In genomic region chr5:10355071-10355889, GRCh38 we compare ENCODE assay signal across 8 cellular contexts. TPM values are rescaled to one million over a fixed set of nuclear protein-coding genes. Genes with fewer than 3 reads are reported as not detected.
A peak's percentile ranks its signal among the peaks of the same experiment; 100 is the strongest.
DNase-seq lines count a peak whose midpoint lies in the region; ATAC-seq and TF ChIP-seq lines count a peak whose summit lies in the region.

No MANE protein-coding gene starts in this region.

- TF ChIP-seq CTCF in cardiac muscle cell (IDR thresholded peaks at IDR 0.05; ENCODE audit: low read depth, low read length) = no peak

- H3K27ac Mint-ChIP-seq in activated T-helper 17 cell treated with anti-CD3 and anti-CD28 coated beads, Interleukin-2, amount 50 U/mL, for 72 hours = peak overlapping the region; percentile 100

- no peaks in the 10 kb centered on the region for H3K27me3 Mint-ChIP-seq in activated T-helper 17 cell treated with anti-CD3 and anti-CD28 coated beads, Interleukin-2, amount 50 U/mL, for 72 hours

- peak overlapping the region; percentile 95 for H3K9ac ChIP-seq in iPS-18a (ENCODE audit: low read length)
- peak overlapping the region in 1 of 2 donors; percentile 84 for H3K9ac ChIP-seq in stomach smooth muscle (ENCODE audit: low read length in 2 of 2)

- peak overlapping the region; percentile 99 for H3K27ac ChIP-seq in cardiac muscle cell
- no peak overlapping the region for H3K27ac ChIP-seq in iPS-18a (ENCODE audit: low read length)
- H3K27ac ChIP-seq in stomach smooth muscle (ENCODE audit: low read length) = no peak overlapping the region

- H3K36me3 Mint-ChIP-seq in activated T-helper 17 cell treated with anti-CD3 and anti-CD28 coated beads, Interleukin-2, amount 50 U/mL, for 72 hours (ENCODE audit: low read depth) = peaks cover 43% of the 10 kb centered on the region

- no peak for ATAC-seq in Right ventricle myocardium superior (ENCODE audit: poor library complexity)
- ATAC-seq in activated T-helper 17 cell treated with anti-CD3 and anti-CD28 coated beads, Interleukin-2, amount 50 U/mL, for 72 hours (replicated peaks) = peak; percentile 20
- no peak for ATAC-seq in GM18873 (IDR thresholded peaks at IDR 0.05; ENCODE audit: low FRiP score, unreplicated experiment)

- no peaks in the 10 kb centered on the region for H3K27me3 ChIP-seq in cardiac muscle cell
- H3K27me3 ChIP-seq in iPS-18a (ENCODE audit: control insufficient read depth, insufficient read depth, low read length) = no peaks in the 10 kb centered on the region
- H3K27me3 ChIP-seq in stomach smooth muscle (ENCODE audit: control insufficient read depth in 1 of 2, insufficient read depth in 2 of 2, low read length in 2 of 2) = no peaks in the 10 kb centered on the region

- H3K4me1 ChIP-seq in cardiac muscle cell (ENCODE audit: low read depth) (peaks cover 45% of the 10 kb centered on the region), iPS-18a (ENCODE audit: control insufficient read depth, low read depth, low read length) (peaks cover 18% of the 10 kb centered on the region), stomach smooth muscle (ENCODE audit: control insufficient read depth, insufficient read depth, low read length) (peaks cover 4% of the 10 kb centered on the region)

- no peaks in the 10 kb centered on the region for H3K9me3 ChIP-seq in cardiac muscle cell (ENCODE audit: low read depth)
- no peaks in the 10 kb centered on the region for H3K9me3 ChIP-seq in iPS-18a (ENCODE audit: control insufficient read depth, low read depth, low read length)
- no peaks in the 10 kb centered on the region for H3K9me3 ChIP-seq in stomach smooth muscle (ENCODE audit: control insufficient read depth in 2 of 2, low read length in 2 of 2)

- peaks cover 29% of the 10 kb centered on the region for H3K4me1 Mint-ChIP-seq in activated T-helper 17 cell treated with anti-CD3 and anti-CD28 coated beads, Interleukin-2, amount 50 U/mL, for 72 hours

- DNase-seq in cardiac muscle cell (ENCODE audit: low read depth in 1 of 2, low spot score in 1 of 2) (peak in 1 of 2 donors; percentile 26), Right ventricle myocardium superior (no peak), LoVo (ENCODE audit: low spot score) (peak; percentile 38), NCI-H1436 (lab: John Stamatoyannopoulos, UW) (no peak)

- H3K36me3 ChIP-seq in cardiac muscle cell (no peaks in the 10 kb centered on the region), iPS-18a (ENCODE audit: control insufficient read depth, low read depth, low read length) (no peaks in the 10 kb centered on the region), stomach smooth muscle (ENCODE audit: control insufficient read depth in 2 of 2, insufficient read depth in 2 of 2, low read length in 2 of 2) (no peaks in the 10 kb centered on the region)

- H3K9me3 Mint-ChIP-seq in activated T-helper 17 cell treated with anti-CD3 and anti-CD28 coated beads, Interleukin-2, amount 50 U/mL, for 72 hours = no peaks in the 10 kb centered on the region

- H3K4me3 ChIP-seq in cardiac muscle cell (peak overlapping the region; percentile 90), iPS-18a (ENCODE audit: low read length) (peak overlapping the region; percentile 95), stomach smooth muscle (ENCODE audit: low read length in 2 of 2) (peak overlapping the region; percentile 83 to 90)

- intact Hi-C loops in Right ventricle myocardium superior (cut with DNase I) = no loop called here

- peak overlapping the region; percentile 100 for H3K4me3 Mint-ChIP-seq in activated T-helper 17 cell treated with anti-CD3 and anti-CD28 coated beads, Interleukin-2, amount 50 U/mL, for 72 hours

RNA-seq across cellular contexts. Expression of gene MARCHF6, which starts 1.8 kb away (rescaled TPM):
- total RNA-seq in cardiac muscle cell (54.8 and 75.1 TPM in 2 replicates), Right ventricle myocardium superior (170 TPM)
- 56.8 and 120 TPM in 2 replicates for polyA plus RNA-seq in cardiac muscle cell
- 100 to 1,000 TPM in 1 of 2 donors, 10 to 100 TPM in 1; 87.7 to 157 TPM for total RNA-seq in activated T-helper 17 cell treated with anti-CD3 and anti-CD28 coated beads, Interleukin-2, amount 50 U/mL, for 72 hours

RNA-seq across cellular contexts. Expression of gene CMBL, which starts 47.6 kb away (rescaled TPM):
- total RNA-seq in cardiac muscle cell (1.3 TPM in 2 replicates), Right ventricle myocardium superior (50.0 TPM)
- 3.9 and 10.9 TPM in 2 replicates for polyA plus RNA-seq in cardiac muscle cell
- under 1 TPM; 0.80 to 0.82 TPM for total RNA-seq in activated T-helper 17 cell treated with anti-CD3 and anti-CD28 coated beads, Interleukin-2, amount 50 U/mL, for 72 hours

Comparison
In these comparisons a context has a peak if more than half of its experiments do, and no peak if none do; other contexts are left out.
1. RNA of gene CMBL, which starts 47.6 kb away (total RNA-seq): 50.0 TPM in Right ventricle myocardium superior (single experiment); 1.3 TPM in cardiac muscle cell and 0.80 to 0.82 TPM in activated T-helper 17 cell treated with anti-CD3 and anti-CD28 coated beads, Interleukin-2, amount 50 U/mL, for 72 hours; every median in the first group is over 10 times any median in the second.
2. Peak in every context shown above with its lines, with median percentiles within 50 percentile points of each other: H3K4me3 ChIP-seq.